ENCODE assay signal across 36 cellular contexts in genomic region chr7:108600399-108600798, GRCh38.
"Had no signal": no experiment of that assay in that cellular context is flagged by ENCODE, and none has a peak within 500 bp of the region (broad histone marks: within the 10 kb centered on the region; RNA-seq: fewer than 3 reads in every experiment).

No MANE protein-coding gene starts in this region.

- H3K27me3 ChIP-seq: ascending aorta, body of pancreas, breast epithelium, cardiac muscle cell had no signal

- H3K9me3 ChIP-seq: adrenal gland, ascending aorta, body of pancreas, breast epithelium had no signal

- H3K27ac Mint-ChIP-seq: activated naive CD4-positive, alpha-beta T cell treated with anti-CD3 and anti-CD28 coated beads for 36 hours; activated naive CD4-positive, alpha-beta T cell treated with anti-CD3 and anti-CD28 coated beads, Interleukin-2, amount 10 ng/mL, durations not matched to agents 7 days and 5 days; activated naive CD4-positive, alpha-beta T cell treated with anti-CD3 and anti-CD28 coated beads, Interleukin-2, amount 50 U/mL, for 24 hours; activated naive CD4-positive, alpha-beta T cell treated with anti-CD3 and anti-CD28 coated beads, Interleukin-2, amount 50 U/mL, for 72 hours; activated naive CD8-positive, alpha-beta T cell; activated naive CD8-positive, alpha-beta T cell treated with anti-CD3 and anti-CD28 coated beads for 36 hours; activated naive CD8-positive, alpha-beta T cell treated with anti-CD3 and anti-CD28 coated beads, Interleukin-2, amount 10 ng/mL, durations not matched to agents 7 days and 5 days; activated naive CD8-positive, alpha-beta T cell treated with anti-CD3 and anti-CD28 coated beads, Interleukin-2, amount 50 U/mL, for 24 hours; activated T-cell treated with anti-CD3 and anti-CD28 coated beads, Interleukin-2, amount 50 U/mL, for 24 hours; activated T-helper 1 cell treated with anti-CD3 and anti-CD28 coated beads, Interleukin-12 subunit alpha, Interleukin-12 subunit beta, Interleukin-2, Interleukin-4 antibody, amounts not matched to agents 30 ng/mL and 10 ng/mL and 1 ng/mL, durations not matched to agents 14 hours and 24 hours and 36 hours; activated T-helper 17 cell treated with anti-CD3 and anti-CD28 coated beads, Interleukin-2, amount 50 U/mL, for 72 hours; activated T-helper 2 cell treated with anti-CD3 and anti-CD28 coated beads, Interferon-gamma antibody, Interleukin-2, Interleukin-4, amounts not matched to agents 10 μg/mL and 5 μg/mL and 100 μg/mL, durations not matched to agents 14 hours and 24 hours and 36 hours had no signal

- H3K36me3 ChIP-seq: adrenal gland, ascending aorta, brain microvascular endothelial cell, breast epithelium, cardiac muscle cell had no signal

- ATAC-seq: activated naive CD4-positive, alpha-beta T cell treated with anti-CD3 and anti-CD28 coated beads, Interleukin-2, amount 50 U/mL, for 72 hours; activated naive CD8-positive, alpha-beta T cell treated with anti-CD3 and anti-CD28 coated beads, Interleukin-2, amount 50 U/mL, for 24 hours; activated T-cell treated with anti-CD3 and anti-CD28 coated beads, Interleukin-2, amount 50 U/mL, for 4 hours; activated T-cell treated with anti-CD3 and anti-CD28 coated beads, Interleukin-2, amount 50 U/mL, for 72 hours; activated T-helper 17 cell treated with anti-CD3 and anti-CD28 coated beads, Interleukin-2, amount 50 U/mL, for 72 hours; body of pancreas had no signal

- H3K4me1 ChIP-seq: adrenal gland, ascending aorta, breast epithelium had no signal

- H3K9me3 Mint-ChIP-seq: activated naive CD4-positive, alpha-beta T cell treated with anti-CD3 and anti-CD28 coated beads for 36 hours; activated naive CD4-positive, alpha-beta T cell treated with anti-CD3 and anti-CD28 coated beads, Interleukin-2, amount 10 ng/mL, durations not matched to agents 7 days and 5 days; activated naive CD4-positive, alpha-beta T cell treated with anti-CD3 and anti-CD28 coated beads, Interleukin-2, amount 50 U/mL, for 24 hours; activated naive CD4-positive, alpha-beta T cell treated with anti-CD3 and anti-CD28 coated beads, Interleukin-2, amount 50 U/mL, for 72 hours; activated naive CD8-positive, alpha-beta T cell treated with anti-CD3 and anti-CD28 coated beads for 36 hours; activated naive CD8-positive, alpha-beta T cell treated with anti-CD3 and anti-CD28 coated beads, Interleukin-2, amount 10 ng/mL, durations not matched to agents 7 days and 5 days; activated naive CD8-positive, alpha-beta T cell treated with anti-CD3 and anti-CD28 coated beads, Interleukin-2, amount 50 U/mL, for 24 hours; activated T-cell treated with anti-CD3 and anti-CD28 coated beads, Interleukin-2, amount 50 U/mL, for 24 hours; activated T-cell treated with anti-CD3 and anti-CD28 coated beads, Interleukin-2, amount 50 U/mL, for 4 hours; activated T-cell treated with anti-CD3 and anti-CD28 coated beads, Interleukin-2, amount 50 U/mL, for 72 hours; activated T-helper 1 cell treated with anti-CD3 and anti-CD28 coated beads, Interleukin-12 subunit alpha, Interleukin-12 subunit beta, Interleukin-2, Interleukin-4 antibody, amounts not matched to agents 30 ng/mL and 10 ng/mL and 1 ng/mL, durations not matched to agents 14 hours and 24 hours and 36 hours; activated T-helper 17 cell treated with anti-CD3 and anti-CD28 coated beads, Interleukin-2, amount 50 U/mL, for 72 hours; activated T-helper 2 cell treated with anti-CD3 and anti-CD28 coated beads, Interferon-gamma antibody, Interleukin-2, Interleukin-4, amounts not matched to agents 10 μg/mL and 5 μg/mL and 100 μg/mL, durations not matched to agents 14 hours and 24 hours and 36 hours; central memory CD8-positive, alpha-beta T cell had no signal

- H3K36me3 Mint-ChIP-seq: activated naive CD4-positive, alpha-beta T cell treated with anti-CD3 and anti-CD28 coated beads, Interleukin-2, amount 10 ng/mL, durations not matched to agents 7 days and 5 days; activated naive CD4-positive, alpha-beta T cell treated with anti-CD3 and anti-CD28 coated beads, Interleukin-2, amount 50 U/mL, for 24 hours; activated naive CD4-positive, alpha-beta T cell treated with anti-CD3 and anti-CD28 coated beads, Interleukin-2, amount 50 U/mL, for 72 hours; activated naive CD8-positive, alpha-beta T cell; activated naive CD8-positive, alpha-beta T cell treated with anti-CD3 and anti-CD28 coated beads for 36 hours; activated naive CD8-positive, alpha-beta T cell treated with anti-CD3 and anti-CD28 coated beads, Interleukin-2, amount 10 ng/mL, durations not matched to agents 7 days and 5 days had no signal

- H3K4me3 Mint-ChIP-seq: activated naive CD4-positive, alpha-beta T cell treated with anti-CD3 and anti-CD28 coated beads for 36 hours; activated naive CD4-positive, alpha-beta T cell treated with anti-CD3 and anti-CD28 coated beads, Interleukin-2, amount 10 ng/mL, durations not matched to agents 7 days and 5 days; activated naive CD4-positive, alpha-beta T cell treated with anti-CD3 and anti-CD28 coated beads, Interleukin-2, amount 50 U/mL, for 24 hours; activated naive CD8-positive, alpha-beta T cell; activated naive CD8-positive, alpha-beta T cell treated with anti-CD3 and anti-CD28 coated beads for 36 hours; activated naive CD8-positive, alpha-beta T cell treated with anti-CD3 and anti-CD28 coated beads, Interleukin-2, amount 10 ng/mL, durations not matched to agents 7 days and 5 days; activated naive CD8-positive, alpha-beta T cell treated with anti-CD3 and anti-CD28 coated beads, Interleukin-2, amount 50 U/mL, for 24 hours; activated T-cell treated with anti-CD3 and anti-CD28 coated beads, Interleukin-2, amount 50 U/mL, for 24 hours; activated T-cell treated with anti-CD3 and anti-CD28 coated beads, Interleukin-2, amount 50 U/mL, for 4 hours; activated T-cell treated with anti-CD3 and anti-CD28 coated beads, Interleukin-2, amount 50 U/mL, for 72 hours; activated T-helper 1 cell treated with anti-CD3 and anti-CD28 coated beads, Interleukin-12 subunit alpha, Interleukin-12 subunit beta, Interleukin-2, Interleukin-4 antibody, amounts not matched to agents 30 ng/mL and 10 ng/mL and 1 ng/mL, durations not matched to agents 14 hours and 24 hours and 36 hours; activated T-helper 17 cell treated with anti-CD3 and anti-CD28 coated beads, Interleukin-2, amount 50 U/mL, for 72 hours; central memory CD8-positive, alpha-beta T cell had no signal

- H3K27ac ChIP-seq: adrenal gland, ascending aorta, body of pancreas, brain microvascular endothelial cell, breast epithelium, cardiac muscle cell had no signal

- H3K4me3 ChIP-seq: adrenal gland, ascending aorta, body of pancreas, breast epithelium, cardiac muscle cell had no signal

- H3K4me1 Mint-ChIP-seq: activated naive CD4-positive, alpha-beta T cell treated with anti-CD3 and anti-CD28 coated beads, Interleukin-2, amount 10 ng/mL, durations not matched to agents 7 days and 5 days; activated naive CD4-positive, alpha-beta T cell treated with anti-CD3 and anti-CD28 coated beads, Interleukin-2, amount 50 U/mL, for 24 hours; activated T-helper 17 cell treated with anti-CD3 and anti-CD28 coated beads, Interleukin-2, amount 50 U/mL, for 72 hours; central memory CD8-positive, alpha-beta T cell had no signal

- DNase-seq: activated effector memory CD4-positive, alpha-beta T cell treated with Interleukin-2 at 50 U/mL for 16 hours; activated gamma-delta T cell; activated gamma-delta T cell treated with Interleukin-2 at 50 U/mL for 16 hours; activated naive CD4-positive, alpha-beta T cell; activated naive CD4-positive, alpha-beta T cell treated with anti-CD3 and anti-CD28 coated beads for 36 hours; activated naive CD4-positive, alpha-beta T cell treated with anti-CD3 and anti-CD28 coated beads, Interleukin-2, amount 10 ng/mL, durations not matched to agents 7 days and 5 days; activated naive CD4-positive, alpha-beta T cell treated with anti-CD3 and anti-CD28 coated beads, Interleukin-2, amount 50 U/mL, for 16 hours; activated naive CD4-positive, alpha-beta T cell treated with Interleukin-2 at 50 U/mL for 16 hours; activated naive CD8-positive, alpha-beta T cell treated with anti-CD3 and anti-CD28 coated beads for 36 hours; activated naive CD8-positive, alpha-beta T cell treated with anti-CD3 and anti-CD28 coated beads, Interleukin-2, amount 10 ng/mL, durations not matched to agents 7 days and 5 days; activated naive CD8-positive, alpha-beta T cell treated with anti-CD3 and anti-CD28 coated beads, Interleukin-2, amount 50 U/mL, for 24 hours; activated T-cell treated with anti-CD3 and anti-CD28 coated beads, Interleukin-2, amount 50 U/mL, for 1 hour; activated T-cell treated with anti-CD3 and anti-CD28 coated beads, Interleukin-2, amount 50 U/mL, for 24 hours; activated T-cell treated with anti-CD3 and anti-CD28 coated beads, Interleukin-2, amount 50 U/mL, for 4 hours; activated T-cell treated with anti-CD3 and anti-CD28 coated beads, Interleukin-2, amount 50 U/mL, for 48 hours; activated T-cell treated with anti-CD3 and anti-CD28 coated beads, Interleukin-2, amount 50 U/mL, for 72 hours; adrenal gland; amniotic stem cell; amygdala; anterior cingulate cortex; aorta; body of pancreas; brain microvascular endothelial cell; caudate nucleus; central memory CD4-positive, alpha-beta T cell; cerebellar nuclear complex had no signal
